In the genomic region with DNA sequence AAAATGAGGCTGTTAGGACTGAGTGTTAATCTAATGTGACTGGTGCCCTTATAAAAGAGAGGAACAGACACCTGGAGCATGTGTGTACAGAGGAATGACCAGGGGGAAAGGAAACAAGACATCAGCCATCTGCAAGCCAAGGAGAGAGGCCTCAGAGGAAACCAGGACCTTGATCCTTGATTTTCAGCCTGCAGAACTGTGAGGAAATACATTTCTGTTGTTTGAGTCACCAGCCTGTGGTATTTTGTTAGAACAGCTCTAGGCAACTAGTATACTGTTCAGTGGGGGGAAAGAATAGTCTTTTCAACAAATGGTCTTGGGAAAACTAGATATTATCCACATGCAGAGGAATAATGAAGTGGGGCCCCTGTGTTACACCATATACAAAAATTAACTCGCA, we compare ENCODE assay signal across 11 cellular contexts.
DNase-seq lines count a peak whose midpoint lies in the region; ATAC-seq and TF ChIP-seq lines count a peak whose summit lies in the region.
"Had no signal": no experiment of that assay in that cellular context is flagged by ENCODE, and none has a peak within 500 bp of the region (broad histone marks: within the 10 kb centered on the region; RNA-seq: fewer than 3 reads in every experiment).

No MANE protein-coding gene starts in this region.

- no peaks in the 10 kb centered on the region for H3K9me3 Mint-ChIP-seq in Calu3 (ENCODE audit: low read depth, unreplicated experiment)

- BruUV-seq in Calu3 (replicated peaks; lab: Mats Ljungman, UMichigan) = no TSS peak

- peaks cover 19% of the 10 kb centered on the region for H3K4me1 Mint-ChIP-seq in Calu3 (ENCODE audit: low read depth, unreplicated experiment)

- no peaks in the 10 kb centered on the region for H3K27me3 Mint-ChIP-seq in Calu3 (ENCODE audit: unreplicated experiment)

- intact Hi-C loops in Calu3 (cut with micrococcal nuclease; ENCODE audit: unreplicated experiment) = no loop called here

- DNase-seq in Calu3 (peak; percentile 46), MV-4-11 (lab: John Stamatoyannopoulos, UW) (peak; percentile 75), dedifferentiated amniotic fluid mesenchymal stem cell (ENCODE audit: extremely low spot score) (peak; percentile 70), non-pigmented ciliary epithelial cell (ENCODE audit: low read depth) (peak; percentile 78), left lobe of liver (ENCODE audit: low spot score) (no peak), DMS 273 treated with DMSO at 0.1 percent for 48 hours (lab: John Stamatoyannopoulos, UW) (no peak), GM19238 (ENCODE audit: insufficient read length, low spot score) (no peak), NCI-H2107 (lab: John Stamatoyannopoulos, UW) (no peak)
- DNase-seq: dorsolateral prefrontal cortex, NCI-H1417 treated with DMSO at 0.1 percent for 48 hours, SJCRH30 had no signal

- no peak overlapping the region for H3K4me3 Mint-ChIP-seq in Calu3 (ENCODE audit: low read depth, unreplicated experiment)

- H3K36me3 Mint-ChIP-seq in Calu3 (ENCODE audit: insufficient read depth, unreplicated experiment) = no peaks in the 10 kb centered on the region

- no peak for TF ChIP-seq CTCF in Calu3 (IDR thresholded peaks at IDR 0.05; ENCODE audit: unreplicated experiment)

- ATAC-seq in left lobe of liver = no peak

- H3K27ac Mint-ChIP-seq in Calu3 (ENCODE audit: unreplicated experiment) = peak overlapping the region; percentile 33

- CTCF ChIA-PET in Calu3 (lab: Charles Lee) = no interaction called here

Comparison
In these comparisons a context has a peak if more than half of its experiments do, and no peak if none do; other contexts are left out.
1. DNase-seq: peak in Calu3 (single experiment), MV-4-11 (single experiment), dedifferentiated amniotic fluid mesenchymal stem cell (single experiment) and non-pigmented ciliary epithelial cell (single experiment); none in left lobe of liver (single experiment), DMS 273 treated with DMSO at 0.1 percent for 48 hours (single experiment), GM19238 (single experiment) and NCI-H2107 (single experiment).